ENCODE assay signal across 11 cellular contexts in the genomic region with DNA sequence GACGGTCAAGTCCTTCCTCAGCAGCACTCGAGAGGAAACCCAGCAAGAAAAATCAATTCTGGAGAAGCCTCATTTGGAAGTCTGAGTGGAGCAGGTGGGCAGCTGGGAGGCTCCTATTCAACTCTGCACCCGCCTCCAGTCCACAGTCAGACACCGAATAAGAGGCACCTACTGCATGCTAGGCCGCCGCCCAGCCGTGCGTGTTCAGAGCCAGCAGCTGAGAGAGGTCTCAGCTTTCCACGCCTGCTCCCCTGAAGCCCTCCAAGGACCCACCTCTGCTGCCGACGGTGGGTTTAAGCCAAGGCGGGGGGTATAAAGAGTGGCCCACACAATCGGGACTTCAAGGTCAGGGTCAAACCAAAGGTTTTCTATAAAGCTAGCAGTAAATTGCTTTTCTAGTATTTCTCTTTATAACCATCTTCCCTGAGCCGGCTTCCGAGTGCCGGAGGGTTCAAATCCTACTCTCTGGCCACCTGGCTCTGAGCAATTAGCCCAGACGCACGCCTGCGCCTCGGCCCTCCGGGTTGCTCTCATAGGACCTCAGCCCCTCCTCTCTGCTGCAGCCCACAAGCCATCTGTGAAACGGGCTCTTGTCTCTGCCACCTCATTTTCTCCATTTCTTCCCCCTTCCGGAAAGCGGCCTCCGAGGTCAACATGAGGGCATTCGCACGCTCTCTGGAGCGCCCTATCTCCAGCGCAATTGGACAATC. TPM values are rescaled to one million over a fixed set of nuclear protein-coding genes. Genes with fewer than 3 reads are reported as not detected.
DNase-seq lines count a peak whose midpoint lies in the region; ATAC-seq and TF ChIP-seq lines count a peak whose summit lies in the region.
"Had no signal": no experiment of that assay in that cellular context is flagged by ENCODE, and none has a peak within 500 bp of the region (broad histone marks: within the 10 kb centered on the region; RNA-seq: fewer than 3 reads in every experiment).

No MANE protein-coding gene starts in this region.

- no peaks in the 10 kb centered on the region for H3K4me1 ChIP-seq in osteoblast (ENCODE audit: insufficient read depth, low read length)
- H3K4me1 ChIP-seq: uterus had no signal

- peak overlapping the region; percentile 36 for H3K4me2 ChIP-seq in osteoblast (ENCODE audit: insufficient read depth, low read length)

- H3K27me3 ChIP-seq in osteoblast (ENCODE audit: insufficient read depth, low read length) = no peaks in the 10 kb centered on the region
- H3K27me3 ChIP-seq: uterus had no signal

- H3K4me3 ChIP-seq in osteoblast (ENCODE audit: insufficient read depth, low read length) = no peak overlapping the region
- H3K4me3 ChIP-seq: uterus had no signal

- H3K9me3 ChIP-seq in osteoblast (ENCODE audit: low read depth, low read length) = no peaks in the 10 kb centered on the region
- H3K9me3 ChIP-seq: uterus had no signal

- peak; percentile 50 for TF ChIP-seq POLR2A in GM18505 (IDR thresholded peaks at IDR 0.05; ENCODE audit: borderline replicate concordance, extremely low read depth, insufficient read depth, insufficient read length)

- TF ChIP-seq CTCF in osteoblast (IDR thresholded peaks at IDR 0.05; ENCODE audit: extremely low read depth, low read depth, low read length) = no peak

- H3K79me2 ChIP-seq in osteoblast (ENCODE audit: insufficient read depth, low read length) = peaks cover 74% of the 10 kb centered on the region

- H3K36me3 ChIP-seq in osteoblast (ENCODE audit: insufficient read depth, low read length) = no peaks in the 10 kb centered on the region
- H3K36me3 ChIP-seq: uterus had no signal

- H3K27ac ChIP-seq in osteoblast (ENCODE audit: low read depth, low read length) = no peak overlapping the region
- H3K27ac ChIP-seq: uterus had no signal

- H4K20me1 ChIP-seq in osteoblast (ENCODE audit: insufficient read depth, low read length) = peaks cover 56% of the 10 kb centered on the region

- ATAC-seq in GM18505 (IDR thresholded peaks at IDR 0.05; ENCODE audit: unreplicated experiment) (no peak), esophagus mucosa (no peak)
- ATAC-seq: natural killer cell treated with Interleukin-12 subunit alpha and Interleukin-12 subunit beta and Interleukin-15 and Interleukin-18, amount 100 ng/mL, for 72 hours had no signal

- no peak overlapping the region for H2AFZ ChIP-seq in osteoblast (ENCODE audit: low read length)

- DNase-seq in NCI-H345 treated with DMSO at 0.1 percent for 48 hours (lab: John Stamatoyannopoulos, UW; ENCODE audit: unreplicated experiment) (peak; percentile 84), epidermal melanocyte (ENCODE audit: insufficient read length, low spot score) (peak; percentile 63), osteoblast (ENCODE audit: insufficient read length, low spot score, missing footprints) (no peak), CD1c-positive myeloid dendritic cell (ENCODE audit: extremely low spot score) (no peak), AML-193 (lab: John Stamatoyannopoulos, UW) (no peak)
- DNase-seq in effector CD8-positive, alpha-beta T cell (lab: John Stamatoyannopoulos, UW) = no peak
- DNase-seq: NCI-H446, uterus had no signal

RNA-seq across cellular contexts. Expression of gene VAV2, which starts 41.8 kb away (rescaled TPM):
- 8.0 and 8.8 TPM in 2 replicates for total RNA-seq in osteoblast
- 9.1 TPM for total RNA-seq in esophagus mucosa

Comparison
In these comparisons a context has a peak if more than half of its experiments do, and no peak if none do; other contexts are left out.
1. DNase-seq: peak in NCI-H345 treated with DMSO at 0.1 percent for 48 hours (single experiment) and epidermal melanocyte (single experiment); none in osteoblast (single experiment), CD1c-positive myeloid dendritic cell (single experiment), effector CD8-positive, alpha-beta T cell (single experiment) and AML-193 (0 of 2).